8 cellular contexts compared by ENCODE assay signal in genomic region chr9:42743030-42743813, GRCh38.
DNase-seq lines count a peak whose midpoint lies in the region; ATAC-seq, FAIRE-seq and TF ChIP-seq lines count a peak whose summit lies in the region.
"Not testable (repeated sequence)": the region's sequence is repeated elsewhere in the genome, so short reads cannot be mapped to it uniquely, and the experiment has no call there.

No MANE protein-coding gene starts in this region.

- intact Hi-C loops in K562 (cut with micrococcal nuclease); right cardiac atrium (cut with DNase I); posterior vena cava (cut with DNase I): not testable (repeated sequence)

- H3K27ac ChIP-seq in VCaP; K562 (ENCODE audit: extremely low read depth, low read depth, low read length); right cardiac atrium (ENCODE audit: low read length); thoracic aorta: not testable (repeated sequence)

- H3K9ac ChIP-seq in K562 (ENCODE audit: insufficient read depth in 1 of 2, low read depth in 2 of 2, low read length in 2 of 2), result not testable (repeated sequence)

- not testable (repeated sequence) for H3K27me3 ChIP-seq in GM06990 (replicated peaks; ENCODE audit: control insufficient read depth, insufficient read depth, low read length); K562 (ENCODE audit: control insufficient read depth in 2 of 2, insufficient read depth in 2 of 2, low read length in 2 of 2); right cardiac atrium (ENCODE audit: control insufficient read depth, insufficient read depth); thoracic aorta (replicated peaks; ENCODE audit: insufficient read depth)

- not testable (repeated sequence) for TF ChIP-seq EP300 in K562 (IDR thresholded peaks at IDR 0.05; ENCODE audit: low read length)

- not testable (repeated sequence) for H3K79me2 ChIP-seq in K562 (ENCODE audit: control insufficient read depth, insufficient read depth, low read length)

- in situ Hi-C loops in K562 (cut with MboI), result loop anchor here (25.0 kb wide), 1 partner anchor 181 kb away; no protein-coding TSS in a partner anchor

- not testable (repeated sequence) for H3K36me3 ChIP-seq in GM06990 (ENCODE audit: control insufficient read depth, insufficient read depth, low read length); K562 (ENCODE audit: control insufficient read depth, insufficient read depth, low read length); thoracic aorta

- WGBS in K562 (ENCODE audit: insufficient coverage, low coverage, missing lambda C conversion rate), result 16% methylated on average over 19 of the region's 40 CpGs
- WGBS in right cardiac atrium, result 39% methylated on average over 40 of the region's 40 CpGs

- H4K20me1 ChIP-seq in K562 (replicated peaks; ENCODE audit: control insufficient read depth, insufficient read depth, low read length), result not testable (repeated sequence)

- H3K9me3 ChIP-seq in K562 (replicated peaks; ENCODE audit: control insufficient read depth, insufficient read depth, low read depth, low read length); right cardiac atrium (ENCODE audit: control insufficient read depth, low read length); thoracic aorta: not testable (repeated sequence)

- TF ChIP-seq POLR2A in K562 (conservative IDR thresholded peaks at IDR 0.05), result not testable (repeated sequence)

- not testable (repeated sequence) for FAIRE-seq in K562 (lab: Jason Lieb, UNC)

- ATAC-seq in HG03342 (IDR thresholded peaks at IDR 0.05; ENCODE audit: unreplicated experiment) (peak; percentile 74), K562 (peak; percentile 49; the same call in 1 of the 3 replicates), right cardiac atrium (peak; percentile 68 to 81)
- ATAC-seq in thoracic aorta (ENCODE audit: insufficient number of reproducible peaks, low FRiP score, low read depth), result not testable (repeated sequence)

- 0 out of 2 replicates have a peak overlapping the region, but pooled peaks have one; percentile 50 for H2AFZ ChIP-seq in K562 (ENCODE audit: low read depth, low read length)

- not testable (repeated sequence) for H3K4me2 ChIP-seq in K562 (ENCODE audit: insufficient read depth, low read length)

- not testable (repeated sequence) for BruUV-seq in K562 (replicated peaks; lab: Mats Ljungman, UMichigan)

- POLR2A ChIA-PET in K562 (lab: Yijun Ruan, JAX), result not testable (repeated sequence)

- H3K4me3 ChIP-seq in GM06990 (replicated peaks; ENCODE audit: low read depth, low read length); K562; right cardiac atrium (ENCODE audit: low read length): not testable (repeated sequence)
- H3K4me3 ChIP-seq in thoracic aorta, result peak overlapping the region; percentile 27

- peak; percentile 28 for DNase-seq in GM06990 (ENCODE audit: extremely low read depth, insufficient read length)
- peak; percentile 79 for DNase-seq in NCI-H2227 treated with DMSO at 0.1 percent for 48 hours (lab: John Stamatoyannopoulos, UW)
- peak; percentile 35 to 60 (median 41) for DNase-seq in K562 (ENCODE audit: extremely low read depth in 1 of 4, low spot score in 3 of 4)
- peak; percentile 77 to 88 (median 82) for DNase-seq in right cardiac atrium
- peak; percentile 93 for DNase-seq in posterior vena cava (ENCODE audit: low spot score)
- DNase-seq in thoracic aorta (ENCODE audit: low spot score), result peak; percentile 28

- peak in 1 of 2 experiments; percentile 47; a peak in 2 of 4 replicates for TF ChIP-seq RAD21 in K562 (CRISPR knock-in tag; conservative IDR thresholded peaks at IDR 0.05 in 1 of 2, IDR thresholded peaks at IDR 0.05 in 1 of 2)

- CTCF ChIA-PET in K562 (lab: Yijun Ruan, JAX; ENCODE audit: low intra/inter-chr PET ratio), result not testable (repeated sequence)

- TF ChIP-seq CTCF in GM06990 (IDR thresholded peaks at IDR 0.05; ENCODE audit: insufficient read depth, low read length, poor library complexity, severe bottlenecking) (peak; percentile 80), VCaP (conservative IDR thresholded peaks at IDR 0.05) (peak; percentile 85), K562 (IDR thresholded peaks at IDR 0.05 in 2 of 3, conservative IDR thresholded peaks at IDR 0.05 in 1 of 3; ENCODE audit: insufficient read depth in 2 of 3, low read depth in 1 of 3, low read length in 3 of 3) (peak; percentile 49 to 61 (median 56)), thoracic aorta (IDR thresholded peaks at IDR 0.05) (peak; percentile 87)

- not testable (repeated sequence) for H3K9me1 ChIP-seq in K562 (ENCODE audit: control insufficient read depth, insufficient read depth, low read length)

- H3K4me1 ChIP-seq in K562 (replicated peaks in 1 of 2; ENCODE audit: control insufficient read depth in 2 of 2, insufficient read depth in 2 of 2, low read length in 2 of 2); right cardiac atrium (ENCODE audit: control insufficient read depth, insufficient read depth, low read length); thoracic aorta (ENCODE audit: control insufficient read depth in 1 of 2, low read depth in 2 of 2): not testable (repeated sequence)

TF ChIP-seq in K562, 482 proteins besides CTCF, POLR2A, EP300 and RAD21:
- TF ChIP-seq SMC3 (conservative IDR thresholded peaks at IDR 0.05; ENCODE audit: insufficient read depth, low read depth, low read length) (peak; percentile 54; the same call in 1 of the 2 replicates), UBTF (IDR thresholded peaks at IDR 0.05; ENCODE audit: borderline replicate concordance in 1 of 2, low read depth in 2 of 2, low read length in 2 of 2) (peak in 1 of 2 experiments; percentile 90; a peak in 2 of 4 replicates)

Comparison
In these comparisons a context has a peak if more than half of its experiments do, and no peak if none do; other contexts are left out.
1. DNase-seq: peak in every context shown above with its lines; median percentile 93 in posterior vena cava; 82 in right cardiac atrium; 79 in NCI-H2227 treated with DMSO at 0.1 percent for 48 hours; 41 in K562; 28 in GM06990; 28 in thoracic aorta.